Comparison of ENCODE assay signal across 22 cellular contexts in the genomic region with DNA sequence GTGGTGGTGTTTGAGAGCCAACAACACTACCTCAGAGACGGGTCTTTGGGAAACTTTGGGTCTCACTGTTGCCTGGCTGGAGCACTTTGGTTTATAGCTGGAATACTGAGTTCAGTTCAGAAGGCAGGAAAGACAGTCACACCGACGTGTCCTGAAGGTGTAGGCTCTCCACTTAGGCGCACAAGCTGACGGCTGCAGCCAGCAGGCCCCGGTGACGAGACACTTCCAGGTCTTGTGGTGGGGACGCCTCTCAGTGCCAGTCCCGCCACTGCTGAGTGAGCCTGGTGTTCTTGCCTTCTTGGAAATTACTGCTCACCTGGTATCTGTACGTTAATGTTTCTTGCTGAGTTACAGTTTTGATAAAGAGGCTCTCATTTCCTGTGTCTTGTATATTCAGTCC.
"Had no signal": no experiment of that assay in that cellular context is flagged by ENCODE, and none has a peak within 500 bp of the region (broad histone marks: within the 10 kb centered on the region; RNA-seq: fewer than 3 reads in every experiment).

No MANE protein-coding gene starts in this region.

- H3K9me3 Mint-ChIP-seq: dendritic cell treated with granulocyte-macrophage colony-stimulating factor and Interleukin-4, amounts not matched to agents 40 ng/mL and 50 ng/mL, for 4 days; endodermal cell; memory B cell; natural killer cell had no signal

- DNase-seq: effector CD8-positive, alpha-beta T cell; endodermal cell; foreskin fibroblast; gastrocnemius medialis; kidney; natural killer cell; occipital lobe; ovary; posterior cingulate gyrus; psoas muscle; right cardiac atrium; spleen; stimulated activated CD4-positive, alpha-beta T cell treated with anti-CD3 and anti-CD28 coated beads, Interleukin-4, amount 100 ng/mL, for 4 hours; stimulated activated naive CD4-positive, alpha-beta T cell; stimulated activated naive CD8-positive, alpha-beta T cell treated with anti-CD3 and anti-CD28 coated beads, Interleukin-15, amount 100 ng/mL, for 72 hours; transverse colon; upper lobe of right lung; uterus had no signal

- H3K4me3 Mint-ChIP-seq: dendritic cell treated with granulocyte-macrophage colony-stimulating factor and Interleukin-4, amounts not matched to agents 40 ng/mL and 50 ng/mL, for 4 days; endodermal cell; memory B cell; natural killer cell; stimulated activated naive CD8-positive, alpha-beta T cell treated with anti-CD3 and anti-CD28 coated beads, Interleukin-15, amount 100 ng/mL, for 72 hours had no signal

- H3K27ac Mint-ChIP-seq: dendritic cell treated with granulocyte-macrophage colony-stimulating factor and Interleukin-4, amounts not matched to agents 40 ng/mL and 50 ng/mL, for 4 days; endodermal cell; memory B cell; natural killer cell had no signal

- ATAC-seq: esophagus mucosa; gastrocnemius medialis; left lobe of liver; natural killer cell; psoas muscle; right cardiac atrium; stimulated activated naive CD8-positive, alpha-beta T cell treated with anti-CD3 and anti-CD28 coated beads, Interleukin-15, amount 100 ng/mL, for 72 hours; upper lobe of right lung had no signal

- H3K27me3 Mint-ChIP-seq: dendritic cell treated with granulocyte-macrophage colony-stimulating factor and Interleukin-4, amounts not matched to agents 40 ng/mL and 50 ng/mL, for 4 days; memory B cell; stimulated activated naive CD8-positive, alpha-beta T cell treated with anti-CD3 and anti-CD28 coated beads, Interleukin-15, amount 100 ng/mL, for 72 hours had no signal

- H3K4me1 Mint-ChIP-seq: endodermal cell, memory B cell had no signal
